ENCODE assay signal across 9 cellular contexts in the genomic region with DNA sequence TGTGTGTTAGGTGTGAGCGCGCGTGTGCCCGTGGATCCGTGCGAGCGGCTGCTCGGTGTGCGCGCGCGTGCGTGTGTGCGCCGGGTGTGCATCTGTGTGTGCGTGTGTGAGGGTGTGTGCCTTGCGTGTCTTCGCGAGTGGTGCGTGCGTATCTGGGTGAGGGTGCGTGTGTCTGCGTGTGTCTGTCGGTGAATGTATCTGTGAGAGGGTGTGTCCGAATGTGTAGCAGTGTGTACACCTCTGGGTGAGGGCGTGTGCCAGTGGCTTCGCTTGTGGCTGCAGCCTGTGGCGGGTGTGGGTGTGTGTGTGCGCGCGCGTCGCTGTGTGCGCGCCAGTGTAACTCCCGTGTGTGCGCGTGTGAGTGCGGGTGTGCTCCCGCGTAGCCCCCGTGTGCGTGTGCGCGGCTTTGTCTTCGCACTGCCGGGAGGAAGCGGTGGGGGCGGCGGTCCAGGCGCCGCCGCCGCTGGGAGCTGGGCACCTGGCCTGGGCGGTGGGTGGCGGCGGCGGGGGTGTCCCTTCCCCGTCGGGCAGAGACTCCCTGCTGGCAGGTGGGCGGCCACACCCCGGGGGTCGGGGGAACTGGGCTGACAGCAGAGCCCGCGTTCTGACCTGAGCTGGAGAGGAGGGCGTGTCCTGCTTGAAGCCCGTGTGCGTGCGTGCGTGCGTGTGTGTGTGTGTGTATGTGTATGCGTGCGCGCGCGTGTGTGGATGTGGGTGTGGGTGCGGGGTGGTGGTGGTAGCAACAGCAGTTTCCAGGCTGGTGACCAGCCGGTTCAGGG.
DNase-seq lines count a peak whose midpoint lies in the region; ATAC-seq, FAIRE-seq and TF ChIP-seq lines count a peak whose summit lies in the region.
"Had no signal": no experiment of that assay in that cellular context is flagged by ENCODE, and none has a peak within 500 bp of the region (broad histone marks: within the 10 kb centered on the region; RNA-seq: fewer than 3 reads in every experiment).

No MANE protein-coding gene starts in this region.

- POLR2A ChIA-PET in MCF 10A (lab: Yijun Ruan, JAX) = interaction anchor here (0.6 to 3.8 kb wide), 16 partner anchors 8 to 351 kb away, joined by 3 to 22 read pairs (median 6); partner anchors contain the start of genes RBM39 and SCAND1

- BruUV-seq in MCF 10A (replicated peaks; lab: Mats Ljungman, UMichigan) = no TSS peak

- intact Hi-C loops in MCF 10A (cut with micrococcal nuclease) = no loop called here
- intact Hi-C loops in kidney (cut with DNase I) = no loop called here

- H3K4me1 ChIP-seq in kidney (ENCODE audit: control insufficient read depth in 1 of 2, insufficient read depth in 1 of 2, low read depth in 1 of 2, low read length in 2 of 2) = peaks cover 17 to 29% of the 10 kb centered on the region in 2 donors

- H3K9ac ChIP-seq in kidney (ENCODE audit: low read length in 2 of 2) = peak overlapping the region; percentile 84 to 95

- H3K27ac Mint-ChIP-seq in T-helper 2 cell treated with Interferon-gamma antibody and Interleukin-4, amounts not matched to agents 5 μg/mL and 100 μg/mL, for 36 hours = peak overlapping the region; percentile 59
- no peak overlapping the region for H3K27ac Mint-ChIP-seq in MCF 10A (ENCODE audit: low read depth, unreplicated experiment)

- no peak for TF ChIP-seq POLR2A in GM12892 (IDR thresholded peaks at IDR 0.05; ENCODE audit: low read depth, low read length)

- ATAC-seq in HG03135 (IDR thresholded peaks at IDR 0.05; ENCODE audit: unreplicated experiment) = no peak

- H3K4me1 Mint-ChIP-seq in T-helper 2 cell treated with Interferon-gamma antibody and Interleukin-4, amounts not matched to agents 5 μg/mL and 100 μg/mL, for 36 hours (ENCODE audit: low read depth) = peaks cover 10% of the 10 kb centered on the region
- peaks cover 33% of the 10 kb centered on the region for H3K4me1 Mint-ChIP-seq in MCF 10A (ENCODE audit: insufficient read depth, unreplicated experiment)

- peak overlapping the region; percentile 97 for H3K4me3 ChIP-seq in kidney (ENCODE audit: low read length in 2 of 2)

- CTCF ChIA-PET in MCF 10A (lab: Yijun Ruan, JAX) = interaction anchor here (0.7 to 7.8 kb wide), 6 partner anchors 22 to 139 kb away, joined by 3 to 66 read pairs (median 4); partner anchors contain the start of gene SCAND1

- H3K36me3 Mint-ChIP-seq in T-helper 2 cell treated with Interferon-gamma antibody and Interleukin-4, amounts not matched to agents 5 μg/mL and 100 μg/mL, for 36 hours (ENCODE audit: low read depth) = peaks cover 3% of the 10 kb centered on the region
- no peaks in the 10 kb centered on the region for H3K36me3 Mint-ChIP-seq in MCF 10A (ENCODE audit: insufficient read depth, unreplicated experiment)

- FAIRE-seq in kidney (lab: Jason Lieb, UNC) = no peak
- no peak for FAIRE-seq in GM12892 (lab: Jason Lieb, UNC)
- FAIRE-seq: endometrium had no signal

- no peak for TF ChIP-seq CTCF in MCF 10A (IDR thresholded peaks at IDR 0.05; ENCODE audit: unreplicated experiment)
- no peak for TF ChIP-seq CTCF in kidney (IDR thresholded peaks at IDR 0.05; ENCODE audit: borderline replicate concordance, extremely low read depth, insufficient read depth)

- H3K4me3 Mint-ChIP-seq in T-helper 2 cell treated with Interferon-gamma antibody and Interleukin-4, amounts not matched to agents 5 μg/mL and 100 μg/mL, for 36 hours = peak overlapping the region; percentile 90
- peak overlapping the region; percentile 90 for H3K4me3 Mint-ChIP-seq in MCF 10A (ENCODE audit: unreplicated experiment)

- no peaks in the 10 kb centered on the region for H3K9me3 ChIP-seq in kidney (ENCODE audit: control insufficient read depth in 1 of 2, low read length in 2 of 2)

- peaks cover 47% of the 10 kb centered on the region for H3K27me3 Mint-ChIP-seq in T-helper 2 cell treated with Interferon-gamma antibody and Interleukin-4, amounts not matched to agents 5 μg/mL and 100 μg/mL, for 36 hours (ENCODE audit: low read depth)
- H3K27me3 Mint-ChIP-seq in MCF 10A (ENCODE audit: insufficient read depth, unreplicated experiment) = no peaks in the 10 kb centered on the region

- H3K36me3 ChIP-seq in kidney (ENCODE audit: control insufficient read depth in 1 of 2, insufficient read depth in 2 of 2, low read length in 2 of 2) = no peaks in the 10 kb centered on the region

- DNase-seq in NCI-H748 (lab: John Stamatoyannopoulos, UW; ENCODE audit: unreplicated experiment) (peak; percentile 46), NCI-H748 treated with DMSO at 0.1 percent for 48 hours (lab: John Stamatoyannopoulos, UW) (no peak), MCF 10A (ENCODE audit: unreplicated experiment) (peak; percentile 15), kidney (peak; percentile 94), GM12892 (ENCODE audit: insufficient read length) (no peak)
- no peak for DNase-seq in T-helper 2 cell treated with Interferon-gamma antibody and Interleukin-4, amounts not matched to agents 5 μg/mL and 100 μg/mL, for 36 hours (ENCODE audit: low spot score)
- peak; percentile 12 to 14 (median 13) for DNase-seq in stimulated activated CD4-positive, alpha-beta T cell treated with anti-CD3 and anti-CD28 coated beads, Interleukin-12 subunit alpha, Interleukin-12 subunit beta, amount 100 ng/mL, for 48 hours (ENCODE audit: low read depth in 2 of 3, low spot score in 1 of 3)

- no peaks in the 10 kb centered on the region for H3K9me3 Mint-ChIP-seq in T-helper 2 cell treated with Interferon-gamma antibody and Interleukin-4, amounts not matched to agents 5 μg/mL and 100 μg/mL, for 36 hours
- H3K9me3 Mint-ChIP-seq in MCF 10A (ENCODE audit: unreplicated experiment) = no peaks in the 10 kb centered on the region

- peak overlapping the region; percentile 97 to 99 for H3K27ac ChIP-seq in kidney (ENCODE audit: low read depth in 2 of 2, low read length in 2 of 2)

Comparison
In these comparisons a context has a peak if more than half of its experiments do, and no peak if none do; other contexts are left out.
1. DNase-seq: peak in NCI-H748 (single experiment), MCF 10A (single experiment), kidney (single experiment) and stimulated activated CD4-positive, alpha-beta T cell treated with anti-CD3 and anti-CD28 coated beads, Interleukin-12 subunit alpha, Interleukin-12 subunit beta, amount 100 ng/mL, for 48 hours (3 of 3); none in NCI-H748 treated with DMSO at 0.1 percent for 48 hours (single experiment), T-helper 2 cell treated with Interferon-gamma antibody and Interleukin-4, amounts not matched to agents 5 μg/mL and 100 μg/mL, for 36 hours (single experiment) and GM12892 (single experiment).